Comparison of ENCODE assay signal across 12 cellular contexts in the genomic region with DNA sequence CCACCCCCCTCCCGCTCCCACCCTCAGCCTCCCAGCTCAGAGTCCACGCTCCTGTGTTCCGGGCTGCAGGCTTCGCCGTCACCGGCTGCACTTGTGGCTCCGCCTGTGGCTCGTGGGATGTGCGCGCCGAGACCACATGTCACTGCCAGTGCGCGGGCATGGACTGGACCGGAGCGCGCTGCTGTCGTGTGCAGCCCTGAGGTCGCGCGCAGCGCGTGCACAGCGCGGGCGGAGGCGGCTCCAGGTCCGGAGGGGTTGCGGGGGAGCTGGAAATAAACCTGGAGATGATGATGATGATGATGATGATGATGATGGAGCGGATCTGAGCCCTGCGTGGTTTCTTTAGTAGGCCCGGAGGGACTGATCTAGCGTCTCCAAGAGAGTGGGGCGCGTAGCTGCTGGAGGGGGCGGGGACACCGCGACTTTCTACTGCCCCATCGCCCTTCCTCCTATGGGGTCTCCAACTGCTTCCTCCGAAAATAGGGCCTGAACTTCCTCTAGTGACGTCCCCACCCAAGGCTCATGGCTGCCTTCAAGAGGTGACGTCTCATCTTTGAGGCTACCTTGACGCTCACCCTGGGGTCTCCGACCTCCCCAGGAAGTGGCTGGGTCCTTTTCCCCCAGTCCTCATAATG. TPM values are rescaled to one million over a fixed set of nuclear protein-coding genes. Genes with fewer than 3 reads are reported as not detected.
DNase-seq lines count a peak whose midpoint lies in the region; ATAC-seq lines count a peak whose summit lies in the region.
"Had no signal": no experiment of that assay in that cellular context is flagged by ENCODE, and none has a peak within 500 bp of the region (broad histone marks: within the 10 kb centered on the region; RNA-seq: fewer than 3 reads in every experiment).

No MANE protein-coding gene starts in this region.

- peak overlapping the region; percentile 38 for H3K4me3 Mint-ChIP-seq in activated CD4-positive, alpha-beta T cell treated with anti-CD3 and anti-CD28 coated beads, Interleukin-2, amount 10 ng/mL, durations not matched to agents 7 days and 5 days
- H3K4me3 Mint-ChIP-seq in T-helper 2 cell treated with Interferon-gamma antibody and Interleukin-4, amounts not matched to agents 5 μg/mL and 100 μg/mL, for 36 hours = peak overlapping the region; percentile 64

- H3K27ac ChIP-seq in iPS DF 6.9 (ENCODE audit: low read length) = no peak overlapping the region
- H3K27ac ChIP-seq: prostate gland had no signal

- ATAC-seq in stimulated activated naive CD8-positive, alpha-beta T cell treated with anti-CD3 and anti-CD28 coated beads, Interleukin-15, Interleukin-2, amounts not matched to agents 100 U/mL and 50 U/mL, for 24 hours = peak; percentile 51
- ATAC-seq in GM19351 (IDR thresholded peaks at IDR 0.05; ENCODE audit: unreplicated experiment) = no peak

- no CpG with 5 or more reads among the region's 43 CpGs for WGBS in iPS DF 6.9 (ENCODE audit: insufficient coverage, insufficient read length)

- H3K36me3 ChIP-seq in iPS DF 6.9 (ENCODE audit: control insufficient read depth, insufficient read depth, low read length) = no peaks in the 10 kb centered on the region
- H3K36me3 ChIP-seq: prostate gland had no signal

- POLR2A ChIA-PET in activated CD4-positive, alpha-beta T cell treated with anti-CD3 and anti-CD28 coated beads, Interleukin-2, amount 10 ng/mL, durations not matched to agents 7 days and 5 days (lab: Charles Lee) = no interaction called here

- no peaks in the 10 kb centered on the region; the same call in 1 of the 2 replicates for H3K27me3 ChIP-seq in iPS DF 6.9 (ENCODE audit: control insufficient read depth, insufficient read depth, low read length)

- H3K9me3 Mint-ChIP-seq in activated CD4-positive, alpha-beta T cell treated with anti-CD3 and anti-CD28 coated beads, Interleukin-2, amount 10 ng/mL, durations not matched to agents 7 days and 5 days = no peaks in the 10 kb centered on the region
- H3K9me3 Mint-ChIP-seq in T-helper 2 cell treated with Interferon-gamma antibody and Interleukin-4, amounts not matched to agents 5 μg/mL and 100 μg/mL, for 36 hours = peaks cover 4% of the 10 kb centered on the region

- no peaks in the 10 kb centered on the region for H3K36me3 Mint-ChIP-seq in activated CD4-positive, alpha-beta T cell treated with anti-CD3 and anti-CD28 coated beads, Interleukin-2, amount 10 ng/mL, durations not matched to agents 7 days and 5 days (ENCODE audit: low read depth)
- no peaks in the 10 kb centered on the region for H3K36me3 Mint-ChIP-seq in T-helper 2 cell treated with Interferon-gamma antibody and Interleukin-4, amounts not matched to agents 5 μg/mL and 100 μg/mL, for 36 hours (ENCODE audit: low read depth)

- 0 out of 2 replicates have a peak, but pooled peaks cover 4% of the 10 kb centered on the region for H3K4me1 ChIP-seq in iPS DF 6.9 (ENCODE audit: control insufficient read depth, insufficient read depth, low read length)
- H3K4me1 ChIP-seq: prostate gland had no signal

- CTCF ChIA-PET in activated CD4-positive, alpha-beta T cell treated with anti-CD3 and anti-CD28 coated beads, Interleukin-2, amount 10 ng/mL, durations not matched to agents 7 days and 5 days (lab: Charles Lee) = interaction anchor here (0.6 to 3.2 kb wide), 5 partner anchors 10 to 316 kb away, joined by 3 to 20 read pairs (median 4); partner anchors contain the start of genes PCP2 and TRAPPC5

- H3K27me3 Mint-ChIP-seq in activated CD4-positive, alpha-beta T cell treated with anti-CD3 and anti-CD28 coated beads, Interleukin-2, amount 10 ng/mL, durations not matched to agents 7 days and 5 days = peaks cover 26% of the 10 kb centered on the region
- H3K27me3 Mint-ChIP-seq in T-helper 2 cell treated with Interferon-gamma antibody and Interleukin-4, amounts not matched to agents 5 μg/mL and 100 μg/mL, for 36 hours (ENCODE audit: low read depth) = peaks cover 21% of the 10 kb centered on the region

- peak overlapping the region; percentile 70 for H3K4me3 ChIP-seq in iPS DF 6.9 (ENCODE audit: low read length)
- H3K4me3 ChIP-seq: prostate gland had no signal

- H3K4me1 Mint-ChIP-seq in activated CD4-positive, alpha-beta T cell treated with anti-CD3 and anti-CD28 coated beads, Interleukin-2, amount 10 ng/mL, durations not matched to agents 7 days and 5 days = peaks cover 23% of the 10 kb centered on the region
- H3K4me1 Mint-ChIP-seq in T-helper 2 cell treated with Interferon-gamma antibody and Interleukin-4, amounts not matched to agents 5 μg/mL and 100 μg/mL, for 36 hours (ENCODE audit: low read depth) = peaks cover 11% of the 10 kb centered on the region

- H3K27ac Mint-ChIP-seq in activated CD4-positive, alpha-beta T cell treated with anti-CD3 and anti-CD28 coated beads, Interleukin-2, amount 10 ng/mL, durations not matched to agents 7 days and 5 days = no peak overlapping the region
- H3K27ac Mint-ChIP-seq in T-helper 2 cell treated with Interferon-gamma antibody and Interleukin-4, amounts not matched to agents 5 μg/mL and 100 μg/mL, for 36 hours = no peak overlapping the region

- DNase-seq in activated CD4-positive, alpha-beta T cell treated with anti-CD3 and anti-CD28 coated beads, Interleukin-2, amount 10 ng/mL, durations not matched to agents 7 days and 5 days = peak; percentile 33
- no peak for DNase-seq in activated CD4-positive, alpha-beta T cell treated with anti-CD3 and anti-CD28 coated beads, Interleukin-2, amount 50 U/mL, for 1 hour
- no peak for DNase-seq in T-helper 2 cell treated with Interferon-gamma antibody and Interleukin-4, amounts not matched to agents 5 μg/mL and 100 μg/mL, for 36 hours (ENCODE audit: low spot score)
- DNase-seq in iPS DF 6.9 (ENCODE audit: low read depth, low spot score) (no peak), NCI-H526 (lab: John Stamatoyannopoulos, UW) (no peak), NCI-H526 treated with DMSO at 0.1 percent for 48 hours (lab: John Stamatoyannopoulos, UW) (no peak)
- DNase-seq in stimulated activated naive CD8-positive, alpha-beta T cell treated with anti-CD3 and anti-CD28 coated beads, Interleukin-15, Interleukin-2, amounts not matched to agents 100 U/mL and 50 U/mL, for 24 hours = peak; percentile 44
- DNase-seq: activated CD4-positive, CD25-positive, alpha-beta regulatory T cell; DND-41 had no signal

- no peaks in the 10 kb centered on the region for H3K9me3 ChIP-seq in iPS DF 6.9 (ENCODE audit: control insufficient read depth, insufficient read depth, low read length)
- H3K9me3 ChIP-seq: prostate gland had no signal

RNA-seq across cellular contexts. Expression of gene RETN, which starts 1.4 kb away (rescaled TPM):
- not detected for total RNA-seq in activated CD4-positive, alpha-beta T cell treated with anti-CD3 and anti-CD28 coated beads, Interleukin-2, amount 10 ng/mL, durations not matched to agents 7 days and 5 days
- total RNA-seq: prostate gland had no signal

RNA-seq across cellular contexts. Expression of gene MCEMP1, which starts 6.6 kb away (rescaled TPM):
- total RNA-seq in activated CD4-positive, alpha-beta T cell treated with anti-CD3 and anti-CD28 coated beads, Interleukin-2, amount 10 ng/mL, durations not matched to agents 7 days and 5 days = not detected
- total RNA-seq: temporal lobe had no signal

RNA-seq across cellular contexts. Expression of gene TRAPPC5, which starts 10.4 kb away (rescaled TPM):
- 100 to 1,000 TPM; 105 to 106 TPM for total RNA-seq in activated CD4-positive, alpha-beta T cell treated with anti-CD3 and anti-CD28 coated beads, Interleukin-2, amount 10 ng/mL, durations not matched to agents 7 days and 5 days

RNA-seq across cellular contexts. Expression of gene FCER2, which starts 31.7 kb away (rescaled TPM):
- total RNA-seq in activated CD4-positive, alpha-beta T cell treated with anti-CD3 and anti-CD28 coated beads, Interleukin-2, amount 10 ng/mL, durations not matched to agents 7 days and 5 days = under 1 TPM; 0.23 to 0.30 TPM

RNA-seq across cellular contexts. Expression of gene STXBP2, which starts 33.4 kb away (rescaled TPM):
- total RNA-seq in activated CD4-positive, alpha-beta T cell treated with anti-CD3 and anti-CD28 coated beads, Interleukin-2, amount 10 ng/mL, durations not matched to agents 7 days and 5 days = 100 to 1,000 TPM; 131 to 158 TPM

Comparison
In these comparisons a context has a peak if more than half of its experiments do, and no peak if none do; other contexts are left out.
1. DNase-seq: peak in activated CD4-positive, alpha-beta T cell treated with anti-CD3 and anti-CD28 coated beads, Interleukin-2, amount 10 ng/mL, durations not matched to agents 7 days and 5 days (single experiment) and stimulated activated naive CD8-positive, alpha-beta T cell treated with anti-CD3 and anti-CD28 coated beads, Interleukin-15, Interleukin-2, amounts not matched to agents 100 U/mL and 50 U/mL, for 24 hours (single experiment); none in activated CD4-positive, alpha-beta T cell treated with anti-CD3 and anti-CD28 coated beads, Interleukin-2, amount 50 U/mL, for 1 hour (single experiment), T-helper 2 cell treated with Interferon-gamma antibody and Interleukin-4, amounts not matched to agents 5 μg/mL and 100 μg/mL, for 36 hours (single experiment), iPS DF 6.9 (single experiment), NCI-H526 (0 of 2) and NCI-H526 treated with DMSO at 0.1 percent for 48 hours (single experiment).